In genomic region chr11:118635642-118636041, GRCh38 we compare ENCODE assay signal across 14 cellular contexts. TPM values are rescaled to one million over a fixed set of nuclear protein-coding genes. Genes with fewer than 3 reads are reported as not detected.
A peak's percentile ranks its signal among the peaks of the same experiment; 100 is the strongest.
DNase-seq lines count a peak whose midpoint lies in the region; ATAC-seq and TF ChIP-seq lines count a peak whose summit lies in the region.
"Had no signal": no experiment of that assay in that cellular context is flagged by ENCODE, and none has a peak within 500 bp of the region (broad histone marks: within the 10 kb centered on the region; RNA-seq: fewer than 3 reads in every experiment).

No MANE protein-coding gene starts in this region.

- H3K4me3 ChIP-seq in lower lobe of right lung: no peak overlapping the region
- H3K4me3 ChIP-seq in thyroid gland (replicated peaks in 1 of 3): peak overlapping the region in 1 of 3 donors; percentile 21

- peak overlapping the region; percentile 76 for H3K27ac ChIP-seq in lower lobe of right lung
- H3K27ac ChIP-seq in thyroid gland: peak overlapping the region; percentile 74 to 79 (median 77)
- H3K27ac ChIP-seq: brain microvascular endothelial cell had no signal

- peaks cover 5% of the 10 kb centered on the region for H3K27me3 Mint-ChIP-seq in brain
- peaks cover 5% of the 10 kb centered on the region for H3K27me3 Mint-ChIP-seq in activated T-cell treated with anti-CD3 and anti-CD28 coated beads, Interleukin-2, amount 50 U/mL, for 72 hours (ENCODE audit: low read depth)

- H3K9me3 Mint-ChIP-seq in brain: no peaks in the 10 kb centered on the region
- H3K9me3 Mint-ChIP-seq in activated T-cell treated with anti-CD3 and anti-CD28 coated beads, Interleukin-2, amount 50 U/mL, for 72 hours: no peaks in the 10 kb centered on the region

- peak overlapping the region; percentile 43 to 78 (median 66) for H3K4me3 Mint-ChIP-seq in brain
- H3K4me3 Mint-ChIP-seq in activated T-cell treated with anti-CD3 and anti-CD28 coated beads, Interleukin-2, amount 50 U/mL, for 72 hours: no peak overlapping the region

- peak; percentile 3 for DNase-seq in NCI-H2107 treated with DMSO at 0.1 percent for 48 hours (lab: John Stamatoyannopoulos, UW; ENCODE audit: unreplicated experiment)
- DNase-seq in NCI-H2107 (lab: John Stamatoyannopoulos, UW): no peak
- DNase-seq in lower lobe of right lung: no peak
- DNase-seq in thyroid gland: peak; percentile 43 to 45
- no peak for DNase-seq in GF-D8 (lab: John Stamatoyannopoulos, UW)
- DNase-seq in mesenteric fat pad (ENCODE audit: low spot score): no peak
- DNase-seq in activated T-cell treated with anti-CD3 and anti-CD28 coated beads, Interleukin-2, amount 50 U/mL, for 72 hours: no peak
- DNase-seq: 8988T; activated CD4-positive, alpha-beta T cell treated with anti-CD3 and anti-CD28 coated beads for 4 hours; brain microvascular endothelial cell; right lobe of liver had no signal

- TF ChIP-seq POLR2A in thyroid gland (IDR thresholded peaks at IDR 0.05): no peak

- H3K4me1 ChIP-seq in lower lobe of right lung (peaks cover 45% of the 10 kb centered on the region), thyroid gland (peaks cover 35 to 50% of the 10 kb centered on the region in 2 donors)

- H3K36me3 Mint-ChIP-seq in brain: peaks cover 44% of the 10 kb centered on the region
- no peaks in the 10 kb centered on the region for H3K36me3 Mint-ChIP-seq in activated T-cell treated with anti-CD3 and anti-CD28 coated beads, Interleukin-2, amount 50 U/mL, for 72 hours (ENCODE audit: insufficient read depth in 2 of 2)

- H3K4me1 Mint-ChIP-seq in brain: peaks cover 31% of the 10 kb centered on the region
- H3K4me1 Mint-ChIP-seq in activated T-cell treated with anti-CD3 and anti-CD28 coated beads, Interleukin-2, amount 50 U/mL, for 72 hours (ENCODE audit: low read depth): no peaks in the 10 kb centered on the region

- H3K9me3 ChIP-seq in lower lobe of right lung: no peaks in the 10 kb centered on the region
- H3K9me3 ChIP-seq in thyroid gland: no peaks in the 10 kb centered on the region
- H3K9me3 ChIP-seq: right lobe of liver had no signal

- intact Hi-C loops in lower lobe of right lung (cut with DNase I) (no loop called here), thyroid gland (cut with DNase I) (no loop called here)

- H3K27me3 ChIP-seq in lower lobe of right lung (ENCODE audit: low read depth) (no peaks in the 10 kb centered on the region), thyroid gland (no peaks in the 10 kb centered on the region)
- H3K27me3 ChIP-seq: brain microvascular endothelial cell, right lobe of liver had no signal

- H3K36me3 ChIP-seq in lower lobe of right lung: peaks cover 71% of the 10 kb centered on the region
- peaks cover 8 to 13% of the 10 kb centered on the region in 2 donors for H3K36me3 ChIP-seq in thyroid gland
- H3K36me3 ChIP-seq: right lobe of liver had no signal

- TF ChIP-seq CTCF in brain (conservative IDR thresholded peaks at IDR 0.05) (no peak), lower lobe of right lung (IDR thresholded peaks at IDR 0.05) (no peak), thyroid gland (IDR thresholded peaks at IDR 0.05) (no peak)

- WGBS in thyroid gland, 2 donors: 25 to 34% methylated on average over 2 of the region's 2 CpGs

- no peak for ATAC-seq in lower lobe of right lung
- no peak for ATAC-seq in activated T-cell treated with anti-CD3 and anti-CD28 coated beads, Interleukin-2, amount 50 U/mL, for 72 hours (replicated peaks in 1 of 2)

- H3K27ac Mint-ChIP-seq in brain: peak overlapping the region; percentile 18 to 75 (median 59)
- no peak overlapping the region for H3K27ac Mint-ChIP-seq in activated T-cell treated with anti-CD3 and anti-CD28 coated beads, Interleukin-2, amount 50 U/mL, for 72 hours

RNA-seq across cellular contexts. Expression of gene PHLDB1, which starts 28.2 kb away (rescaled TPM):
- 85.1 TPM for polyA plus RNA-seq in brain (ENCODE audit: insufficient read depth, low read depth, low replicate concordance)
- total RNA-seq in lower lobe of right lung (71.8 TPM), thyroid gland (100 to 1,000 TPM in 3 of 4 donors, 10 to 100 TPM in 1; 73.2 to 158 (median 120) TPM), mesenteric fat pad (562 TPM)
- 1 to 10 TPM; 3.6 to 3.8 TPM for total RNA-seq in activated T-cell treated with anti-CD3 and anti-CD28 coated beads, Interleukin-2, amount 50 U/mL, for 72 hours

RNA-seq across cellular contexts. Expression of gene TREH, which starts 43.8 kb away (rescaled TPM):
- polyA plus RNA-seq in brain (ENCODE audit: insufficient read depth, low read depth, low replicate concordance): not detected
- total RNA-seq in lower lobe of right lung (0.30 TPM), thyroid gland (not detected), mesenteric fat pad (not detected)
- total RNA-seq in activated T-cell treated with anti-CD3 and anti-CD28 coated beads, Interleukin-2, amount 50 U/mL, for 72 hours: not detected
- total RNA-seq: endothelial cell of umbilical vein, OCI-LY7 had no signal
- polyA plus RNA-seq: endothelial cell of umbilical vein had no signal

Comparison
In these comparisons a context has a peak if more than half of its experiments do, and no peak if none do; other contexts are left out.
1. DNase-seq: peak in NCI-H2107 treated with DMSO at 0.1 percent for 48 hours (single experiment) and thyroid gland (2 of 2); none in NCI-H2107 (single experiment), lower lobe of right lung (single experiment), GF-D8 (single experiment), mesenteric fat pad (single experiment) and activated T-cell treated with anti-CD3 and anti-CD28 coated beads, Interleukin-2, amount 50 U/mL, for 72 hours (0 of 2).
2. H3K4me3 Mint-ChIP-seq: peak in brain (5 of 5); none in activated T-cell treated with anti-CD3 and anti-CD28 coated beads, Interleukin-2, amount 50 U/mL, for 72 hours (0 of 2).
3. RNA of gene PHLDB1, which starts 28.2 kb away (total RNA-seq): 562 TPM in mesenteric fat pad (single experiment), 73.2 to 158 TPM in thyroid gland and 71.8 TPM in lower lobe of right lung (single experiment); 3.6 to 3.8 TPM in activated T-cell treated with anti-CD3 and anti-CD28 coated beads, Interleukin-2, amount 50 U/mL, for 72 hours; every median in the first group is over 10 times any median in the second.